In genomic region chr9:19162026-19162366, GRCh38 we compare ENCODE assay signal across 10 cellular contexts. TPM values are rescaled to one million over a fixed set of nuclear protein-coding genes. Genes with fewer than 3 reads are reported as not detected.
DNase-seq lines count a peak whose midpoint lies in the region; ATAC-seq and TF ChIP-seq lines count a peak whose summit lies in the region.
"Had no signal": no experiment of that assay in that cellular context is flagged by ENCODE, and none has a peak within 500 bp of the region (broad histone marks: within the 10 kb centered on the region; RNA-seq: fewer than 3 reads in every experiment).

No MANE protein-coding gene starts in this region.

- no peaks in the 10 kb centered on the region for H3K36me3 ChIP-seq in CD8-positive, alpha-beta T cell (ENCODE audit: insufficient read depth, low read length)
- H3K36me3 ChIP-seq in HUES64 (ENCODE audit: insufficient read depth, low read length) (no peaks in the 10 kb centered on the region), mammary epithelial cell (ENCODE audit: insufficient read depth, low read length) (no peaks in the 10 kb centered on the region), osteoblast (ENCODE audit: insufficient read depth, low read length) (no peaks in the 10 kb centered on the region)

- H3K27me3 ChIP-seq in CD8-positive, alpha-beta T cell (ENCODE audit: insufficient read depth, low read length) = no peaks in the 10 kb centered on the region
- H3K27me3 ChIP-seq in HUES64 (ENCODE audit: insufficient read depth, low read length) = no peaks in the 10 kb centered on the region
- H3K27me3 ChIP-seq in mammary epithelial cell (ENCODE audit: insufficient read depth, low read length) = no peaks in the 10 kb centered on the region
- H3K27me3 ChIP-seq in osteoblast (ENCODE audit: insufficient read depth, low read length) = no peaks in the 10 kb centered on the region

- H2AFZ ChIP-seq in mammary epithelial cell (ENCODE audit: low read depth, low read length) (peak overlapping the region; percentile 1), osteoblast (ENCODE audit: low read length) (peak overlapping the region; percentile 17)

- WGBS in HUES64 = 79% methylated on average over 2 of the region's 2 CpGs
- no CpG with 5 or more reads among the region's 2 CpGs for WGBS in mammary epithelial cell (ENCODE audit: low coverage, missing lambda C conversion rate)

- no peak overlapping the region for H3K4me3 ChIP-seq in CD8-positive, alpha-beta T cell (ENCODE audit: low read depth, low read length)
- H3K4me3 ChIP-seq in HUES64 (ENCODE audit: low read length) = no peak overlapping the region
- H3K4me3 ChIP-seq in mammary epithelial cell (replicated peaks in 1 of 3; ENCODE audit: insufficient read depth in 1 of 3, low read depth in 2 of 3, low read length in 3 of 3) = no peak overlapping the region
- no peak overlapping the region for H3K4me3 ChIP-seq in osteoblast (ENCODE audit: insufficient read depth, low read length)
- H3K4me3 ChIP-seq: SK-N-MC had no signal

- no peak for ATAC-seq in CD8-positive, alpha-beta T cell

- H3K27ac ChIP-seq in CD8-positive, alpha-beta T cell (ENCODE audit: low read depth, low read length) = no peak overlapping the region
- peak overlapping the region; percentile 45; the same call in 1 of the 2 replicates for H3K27ac ChIP-seq in HUES64 (ENCODE audit: low read depth, low read length)
- peak overlapping the region; percentile 58 for H3K27ac ChIP-seq in mammary epithelial cell (ENCODE audit: insufficient read depth, low read depth, low read length)
- H3K27ac ChIP-seq in osteoblast (ENCODE audit: low read depth, low read length) = peak overlapping the region; percentile 77
- H3K27ac ChIP-seq: SK-N-MC had no signal

- peaks cover 16% of the 10 kb centered on the region for H3K4me1 ChIP-seq in CD8-positive, alpha-beta T cell (ENCODE audit: insufficient read depth, low read length)
- peaks cover 8% of the 10 kb centered on the region for H3K4me1 ChIP-seq in HUES64 (ENCODE audit: insufficient read depth, low read length)
- peaks cover 16% of the 10 kb centered on the region for H3K4me1 ChIP-seq in mammary epithelial cell (ENCODE audit: insufficient read depth, low read length)
- peaks cover 18% of the 10 kb centered on the region for H3K4me1 ChIP-seq in osteoblast (ENCODE audit: insufficient read depth, low read length)

- no peak for DNase-seq in CD8-positive, alpha-beta T cell
- DNase-seq in mammary epithelial cell (no peak), osteoblast (ENCODE audit: insufficient read length, low spot score, missing footprints) (no peak), GM10266 (ENCODE audit: extremely low spot score) (no peak), putamen (ENCODE audit: low spot score) (no peak), SW 1271 (lab: John Stamatoyannopoulos, UW) (no peak)
- no peak for DNase-seq in activated CD4-positive, alpha-beta T cell treated with anti-CD3 and anti-CD28 coated beads, Interleukin-2, amount 50 U/mL, for 4 hours
- DNase-seq: NCI-H1694 had no signal

- no peaks in the 10 kb centered on the region for H3K9me3 ChIP-seq in CD8-positive, alpha-beta T cell (ENCODE audit: low read length)
- H3K9me3 ChIP-seq in HUES64 (ENCODE audit: insufficient read depth, low read depth, low read length) = no peaks in the 10 kb centered on the region
- no peaks in the 10 kb centered on the region for H3K9me3 ChIP-seq in mammary epithelial cell (replicated peaks; ENCODE audit: insufficient read depth, low read length)
- no peaks in the 10 kb centered on the region for H3K9me3 ChIP-seq in osteoblast (ENCODE audit: low read depth, low read length)

- no peaks in the 10 kb centered on the region for H3K9me3 Mint-ChIP-seq in CD8-positive, alpha-beta T cell

- peak overlapping the region; percentile 81 for H3K27ac Mint-ChIP-seq in CD8-positive, alpha-beta T cell

- H3K4me1 Mint-ChIP-seq in CD8-positive, alpha-beta T cell (ENCODE audit: low read depth) = peaks cover 18% of the 10 kb centered on the region

- H3K9ac ChIP-seq in HUES64 (ENCODE audit: low read depth, low read length) (0 out of 2 replicates have a peak overlapping the region, but pooled peaks have one; percentile 1), mammary epithelial cell (ENCODE audit: insufficient read depth, low read length) (peak overlapping the region; percentile 44)

- H3K36me3 Mint-ChIP-seq in CD8-positive, alpha-beta T cell = no peaks in the 10 kb centered on the region

- H3K79me2 ChIP-seq in mammary epithelial cell (ENCODE audit: insufficient read depth, low read length) (no peaks in the 10 kb centered on the region), osteoblast (ENCODE audit: insufficient read depth, low read length) (no peaks in the 10 kb centered on the region)

- TF ChIP-seq CTCF in CD8-positive, alpha-beta T cell (IDR thresholded peaks at IDR 0.05) = no peak
- TF ChIP-seq CTCF in mammary epithelial cell (conservative IDR thresholded peaks at IDR 0.05 in 1 of 2, IDR thresholded peaks at IDR 0.05 in 1 of 2; ENCODE audit: extremely low read depth in 1 of 2, insufficient read depth in 1 of 2, low read depth in 1 of 2, low read length in 2 of 2) = no peak
- TF ChIP-seq CTCF in osteoblast (IDR thresholded peaks at IDR 0.05; ENCODE audit: extremely low read depth, low read depth, low read length) = no peak
- no peak for TF ChIP-seq CTCF in GM10266 (IDR thresholded peaks at IDR 0.05; ENCODE audit: control insufficient read depth, insufficient read depth, low read depth, missing control alignments)

- no peaks in the 10 kb centered on the region for H3K27me3 Mint-ChIP-seq in CD8-positive, alpha-beta T cell (ENCODE audit: low read depth)

- intact Hi-C loops in CD8-positive, alpha-beta T cell (cut with DNase I, micrococcal nuclease) = no loop called here
- intact Hi-C loops in mammary epithelial cell (cut with micrococcal nuclease) = loop anchor here (5.0 kb wide), 1 partner anchor 45 kb away; no protein-coding TSS in a partner anchor

- dilution Hi-C loops in mammary epithelial cell (cut with HindIII; ENCODE audit: low sequenced_read_pairs) = no loop called here

- POLR2A ChIA-PET in CD8-positive, alpha-beta T cell (lab: Charles Lee) = interaction anchor here (0.6 to 1.1 kb wide), 5 partner anchors 22 to 136 kb away, joined by 3 to 4 read pairs (median 3); no protein-coding TSS in a partner anchor

- in situ Hi-C loops in mammary epithelial cell (cut with MboI; ENCODE audit: low sequenced_read_pairs in 2 of 2) = loop anchor here in 1 of 2 donors (5.0 kb wide), 1 partner anchor 45 kb away; no protein-coding TSS in a partner anchor

- TSS peak; percentile 39 for BruUV-seq in mammary epithelial cell (replicated peaks; lab: Mats Ljungman, UMichigan)

- H4K20me1 ChIP-seq in mammary epithelial cell (ENCODE audit: insufficient read depth, low read length) (no peaks in the 10 kb centered on the region), osteoblast (ENCODE audit: insufficient read depth, low read length) (no peaks in the 10 kb centered on the region)

- H3K4me3 Mint-ChIP-seq in CD8-positive, alpha-beta T cell = no peak overlapping the region

- CTCF ChIA-PET in CD8-positive, alpha-beta T cell (lab: Charles Lee) = interaction anchor here (1.1 to 4.8 kb wide), 3 partner anchors 13 to 303 kb away, joined by 4 to 32 read pairs (median 5); no protein-coding TSS in a partner anchor
- CTCF ChIA-PET in mammary epithelial cell (lab: Charles Lee; ENCODE audit: low non-redundant PET) = no interaction called here

- peak overlapping the region; percentile 4 for H3K4me2 ChIP-seq in mammary epithelial cell (ENCODE audit: insufficient read depth, low read depth, low read length)
- peak overlapping the region; percentile 42 for H3K4me2 ChIP-seq in osteoblast (ENCODE audit: insufficient read depth, low read length)

RNA-seq across cellular contexts. Expression of gene PLIN2, which starts 34.7 kb away (rescaled TPM):
- total RNA-seq in CD8-positive, alpha-beta T cell = 10 to 100 TPM; 47.1 to 47.7 TPM
- 46.3 TPM for polyA plus RNA-seq in HUES64 (2013, experiment 1 of 2)
- 46.2 TPM for polyA plus RNA-seq in HUES64 (2013, experiment 2 of 2)
- total RNA-seq in mammary epithelial cell (10 to 100 TPM in 1 of 2 donors, under 1 TPM in 1; 0.59 to 63.8 TPM), osteoblast (113 and 143 TPM in 2 replicates)
- polyA plus RNA-seq in mammary epithelial cell = 1.6 TPM
- not detected for polyA minus RNA-seq in mammary epithelial cell

RNA-seq across cellular contexts. Expression of gene HAUS6, which starts 59.3 kb away (rescaled TPM):
- 10 to 100 TPM; 14.2 to 16.5 TPM for total RNA-seq in CD8-positive, alpha-beta T cell
- 30.2 TPM for polyA plus RNA-seq in HUES64 (2013, experiment 1 of 2)
- polyA plus RNA-seq in HUES64 (2013, experiment 2 of 2) = 31.2 TPM
- total RNA-seq in mammary epithelial cell (10 to 100 TPM; 19.5 to 21.2 TPM), osteoblast (14.5 and 16.2 TPM in 2 replicates)
- polyA plus RNA-seq in mammary epithelial cell = 9.7 TPM
- polyA minus RNA-seq in mammary epithelial cell = 10.5 TPM
